Comparison of ENCODE assay signal across 14 cellular contexts in the genomic region with DNA sequence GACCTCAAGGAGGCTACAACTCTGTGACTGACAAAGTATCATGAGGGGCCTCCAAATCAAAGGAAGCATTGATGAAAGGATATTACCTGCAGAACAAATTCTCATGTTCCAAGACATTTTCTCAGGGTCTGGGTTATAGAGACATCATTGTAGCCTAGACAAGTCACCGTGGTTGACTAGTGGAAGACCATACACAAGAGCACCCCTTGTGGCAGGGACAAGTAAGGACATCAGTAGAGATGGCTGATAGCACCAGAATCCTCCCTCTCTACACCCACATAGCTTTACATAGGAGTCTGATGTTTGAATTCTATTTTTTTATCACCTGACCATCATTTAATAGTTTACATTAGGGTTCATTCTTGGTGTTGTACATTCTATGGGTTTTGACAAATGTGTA. TPM values are rescaled to one million over a fixed set of nuclear protein-coding genes. Genes with fewer than 3 reads are reported as not detected.
DNase-seq lines count a peak whose midpoint lies in the region; FAIRE-seq and TF ChIP-seq lines count a peak whose summit lies in the region.
"Had no signal": no experiment of that assay in that cellular context is flagged by ENCODE, and none has a peak within 500 bp of the region (broad histone marks: within the 10 kb centered on the region; RNA-seq: fewer than 3 reads in every experiment).

No MANE protein-coding gene starts in this region.

- H3K27ac ChIP-seq in Karpas-422 (ENCODE audit: low read length) = no peak overlapping the region
- H3K27ac ChIP-seq: BLaER1 had no signal

- H2AFZ ChIP-seq in Karpas-422 (ENCODE audit: low read length) = no peak overlapping the region

- no peaks in the 10 kb centered on the region for H3K36me3 ChIP-seq in Karpas-422 (ENCODE audit: insufficient read depth, low read length)
- H3K36me3 ChIP-seq: BLaER1 had no signal

- no peak overlapping the region for H3K9ac ChIP-seq in Karpas-422 (ENCODE audit: low read length)
- H3K9ac ChIP-seq: BLaER1 had no signal

- no peaks in the 10 kb centered on the region for H3K9me2 ChIP-seq in Karpas-422 (replicated peaks; ENCODE audit: insufficient read depth, low read length)

- H3K4me2 ChIP-seq in Karpas-422 (ENCODE audit: low read depth, low read length, poor library complexity, severe bottlenecking) = no peak overlapping the region
- H3K4me2 ChIP-seq: BLaER1 had no signal

- peak; percentile 4 for DNase-seq in A172 (ENCODE audit: low spot score)
- DNase-seq in GM12891 (ENCODE audit: insufficient read length, low spot score) = peak; percentile 9
- peak; percentile 48 for DNase-seq in Karpas-422
- DNase-seq in astrocyte of the cerebellum (ENCODE audit: low read depth) = no peak
- no peak for DNase-seq in NCI-H226
- DNase-seq in effector CD8-positive, alpha-beta T cell (lab: John Stamatoyannopoulos, UW) = no peak
- DNase-seq in mucosa of gallbladder (ENCODE audit: low spot score) = no peak
- no peak for DNase-seq in NCI-H1048 (lab: John Stamatoyannopoulos, UW)
- DNase-seq: activated T-cell treated with anti-CD3 and anti-CD28 coated beads for 4 hours had no signal

- peaks cover 12% of the 10 kb centered on the region for H3K9me3 ChIP-seq in Karpas-422 (ENCODE audit: low read length)
- H3K9me3 ChIP-seq: BLaER1 had no signal

- H3K79me2 ChIP-seq in Karpas-422 (ENCODE audit: low read length) = no peaks in the 10 kb centered on the region

- no peaks in the 10 kb centered on the region for H4K20me1 ChIP-seq in Karpas-422 (ENCODE audit: insufficient read depth, low read depth, low read length)
- H4K20me1 ChIP-seq: BLaER1 had no signal

- no peaks in the 10 kb centered on the region for H3K4me1 ChIP-seq in Karpas-422 (ENCODE audit: low read length)
- H3K4me1 ChIP-seq: BLaER1 had no signal

- in situ Hi-C loops in astrocyte of the cerebellum (cut with HindIII; ENCODE audit: low sequenced_read_pairs) = loop anchor here (5.0 kb wide), 1 partner anchor 671 kb away; no protein-coding TSS in a partner anchor

- FAIRE-seq in GM12891 (lab: Jason Lieb, UNC) = peak; percentile 28
- FAIRE-seq: frontal cortex, GM18507 had no signal

- no peaks in the 10 kb centered on the region for H3K27me3 ChIP-seq in Karpas-422 (ENCODE audit: low read length)
- H3K27me3 ChIP-seq: BLaER1 had no signal

- TF ChIP-seq POLR2A in GM12891 (IDR thresholded peaks at IDR 0.05; ENCODE audit: low read depth, low read length) = no peak

- peak; percentile 4 for TF ChIP-seq CTCF in astrocyte of the cerebellum (IDR thresholded peaks at IDR 0.05; ENCODE audit: low read depth, low read length, missing control alignments)

- H3K4me3 ChIP-seq in Karpas-422 (ENCODE audit: low read length) (no peak overlapping the region), astrocyte of the cerebellum (ENCODE audit: low read depth, low read length) (no peak overlapping the region)
- H3K4me3 ChIP-seq: BLaER1 had no signal

TF ChIP-seq in GM12891, 5 proteins besides CTCF, POLR2A, EP300 and RAD21:
- TF ChIP-seq POLR2AphosphoS5 (IDR thresholded peaks at IDR 0.05; ENCODE audit: low read depth, low read length) (no peak), POU2F2 (IDR thresholded peaks at IDR 0.05; ENCODE audit: low read depth, low read length) (no peak), SPI1 (IDR thresholded peaks at IDR 0.05; ENCODE audit: low read depth, low read length) (no peak), TAF1 (IDR thresholded peaks at IDR 0.05; ENCODE audit: low read depth, low read length) (no peak), PAX5 (IDR thresholded peaks at IDR 0.05; ENCODE audit: insufficient read depth, low read length, severe bottlenecking) (no peak)

RNA-seq across cellular contexts. Expression of gene CDH8, which starts 32.5 kb away (rescaled TPM):
- 3.5 and 8.2 TPM in 2 replicates for total RNA-seq in A172 (2014; rRNA removed; shearing (Covaris generic))
- polyA plus RNA-seq in GM12891 (2012; ENCODE audit: low read depth, missing spikeins) = not detected
- total RNA-seq in Karpas-422 (2014; rRNA removed; shearing (Covaris generic); ENCODE audit: low replicate concordance) = not detected in 2 replicates
- 0.43 TPM for total RNA-seq in mucosa of gallbladder
- total RNA-seq: sciatic nerve; T-helper 1 cell treated with Interleukin-12 subunit alpha and Interleukin-12 subunit beta and Interleukin-4 antibody, amounts not matched to agents 30 ng/mL and 1 ng/mL, for 36 hours had no signal

Comparison
In these comparisons a context has a peak if more than half of its experiments do, and no peak if none do; other contexts are left out.
1. DNase-seq: peak in A172 (single experiment), GM12891 (single experiment) and Karpas-422 (single experiment); none in astrocyte of the cerebellum (single experiment), NCI-H226 (single experiment), effector CD8-positive, alpha-beta T cell (single experiment), mucosa of gallbladder (single experiment) and NCI-H1048 (single experiment).